ENCODE assay signal across 15 cellular contexts in genomic region chr10:126250045-126250444, GRCh38.
"Had no signal": no experiment of that assay in that cellular context is flagged by ENCODE, and none has a peak within 500 bp of the region (broad histone marks: within the 10 kb centered on the region; RNA-seq: fewer than 3 reads in every experiment).

No MANE protein-coding gene starts in this region.

- H3K27me3 ChIP-seq: left lung, tibial nerve had no signal

- H3K9me3 ChIP-seq: heart right ventricle, left lung, tibial nerve had no signal

- H3K4me1 ChIP-seq: left lung had no signal

- H3K27ac ChIP-seq: left lung, tibial nerve had no signal

- H3K4me3 Mint-ChIP-seq: activated CD4-positive, alpha-beta memory T cell treated with anti-CD3 and anti-CD28 coated beads, Interleukin-2, amount 10 ng/mL, durations not matched to agents 7 days and 5 days; activated naive CD8-positive, alpha-beta T cell treated with anti-CD3 and anti-CD28 coated beads, Interleukin-2, amount 50 U/mL, for 24 hours; activated T-helper 1 cell treated with anti-CD3 and anti-CD28 coated beads, Interleukin-12 subunit alpha, Interleukin-12 subunit beta, Interleukin-2, Interleukin-4 antibody, amounts not matched to agents 30 ng/mL and 10 ng/mL and 1 ng/mL, durations not matched to agents 14 hours and 24 hours and 36 hours; stimulated activated effector memory CD8-positive, alpha-beta T cell treated with anti-CD3 and anti-CD28 coated beads, Interleukin-12 subunit alpha, Interleukin-12 subunit beta, amount 100 ng/mL, for 72 hours had no signal

- ATAC-seq: activated naive CD8-positive, alpha-beta T cell treated with anti-CD3 and anti-CD28 coated beads, Interleukin-2, amount 50 U/mL, for 24 hours; heart right ventricle; left lung; stimulated activated effector memory CD8-positive, alpha-beta T cell treated with anti-CD3 and anti-CD28 coated beads, Interleukin-12 subunit alpha, Interleukin-12 subunit beta, amount 100 ng/mL, for 72 hours had no signal

- H3K36me3 ChIP-seq: heart right ventricle, left lung, tibial nerve had no signal

- H3K4me1 Mint-ChIP-seq: activated CD4-positive, alpha-beta memory T cell treated with anti-CD3 and anti-CD28 coated beads, Interleukin-2, amount 10 ng/mL, durations not matched to agents 7 days and 5 days; activated naive CD8-positive, alpha-beta T cell treated with anti-CD3 and anti-CD28 coated beads, Interleukin-2, amount 50 U/mL, for 24 hours had no signal

- DNase-seq: activated CD4-positive, alpha-beta memory T cell treated with anti-CD3 and anti-CD28 coated beads, Interleukin-2, amount 10 ng/mL, durations not matched to agents 7 days and 5 days; activated CD8-positive, alpha-beta memory T cell treated with anti-CD3 and anti-CD28 coated beads, Interleukin-2, amount 50 U/mL, for 4 hours; activated naive CD4-positive, alpha-beta T cell; activated naive CD8-positive, alpha-beta T cell treated with anti-CD3 and anti-CD28 coated beads, Interleukin-2, amount 50 U/mL, for 24 hours; caudate nucleus; effector CD4-positive, alpha-beta T cell; heart right ventricle; left lung; retina; T-helper 9 cell had no signal

- H3K27ac Mint-ChIP-seq: activated CD4-positive, alpha-beta memory T cell treated with anti-CD3 and anti-CD28 coated beads, Interleukin-2, amount 10 ng/mL, durations not matched to agents 7 days and 5 days; activated naive CD8-positive, alpha-beta T cell treated with anti-CD3 and anti-CD28 coated beads, Interleukin-2, amount 50 U/mL, for 24 hours; activated T-helper 1 cell treated with anti-CD3 and anti-CD28 coated beads, Interleukin-12 subunit alpha, Interleukin-12 subunit beta, Interleukin-2, Interleukin-4 antibody, amounts not matched to agents 30 ng/mL and 10 ng/mL and 1 ng/mL, durations not matched to agents 14 hours and 24 hours and 36 hours; stimulated activated effector memory CD8-positive, alpha-beta T cell treated with anti-CD3 and anti-CD28 coated beads, Interleukin-12 subunit alpha, Interleukin-12 subunit beta, amount 100 ng/mL, for 72 hours had no signal

- H3K4me3 ChIP-seq: coronary artery, heart right ventricle, left lung, skin epidermis, tibial nerve had no signal

- H3K27me3 Mint-ChIP-seq: activated CD4-positive, alpha-beta memory T cell treated with anti-CD3 and anti-CD28 coated beads, Interleukin-2, amount 10 ng/mL, durations not matched to agents 7 days and 5 days; activated naive CD8-positive, alpha-beta T cell treated with anti-CD3 and anti-CD28 coated beads, Interleukin-2, amount 50 U/mL, for 24 hours had no signal
